Comparison of ENCODE assay signal across 28 cellular contexts in the genomic region with DNA sequence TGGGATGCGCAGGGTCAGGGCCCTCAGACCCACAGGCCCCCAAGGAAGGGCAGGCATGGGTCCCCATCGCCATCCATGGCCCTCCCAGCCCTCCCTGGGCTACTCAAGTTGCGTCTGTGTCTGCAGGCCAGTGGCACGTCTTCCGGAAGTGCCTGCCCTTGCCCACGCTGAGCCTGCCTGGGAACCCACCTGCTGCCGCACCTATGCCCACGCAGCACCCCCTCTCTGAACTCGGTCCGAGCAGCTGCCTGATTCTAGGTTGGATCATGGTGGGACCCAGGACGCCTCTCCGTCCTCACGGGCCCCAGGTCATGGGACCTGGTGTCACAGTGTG.
"Had no signal": no experiment of that assay in that cellular context is flagged by ENCODE, and none has a peak within 500 bp of the region (broad histone marks: within the 10 kb centered on the region; RNA-seq: fewer than 3 reads in every experiment).

No MANE protein-coding gene starts in this region.

- H3K36me3 ChIP-seq: brain microvascular endothelial cell had no signal

- H3K27ac ChIP-seq: brain microvascular endothelial cell, cardiac muscle cell, SK-N-MC, VCaP had no signal

- H3K27ac Mint-ChIP-seq: activated CD4-positive, alpha-beta memory T cell treated with anti-CD3 and anti-CD28 coated beads, Interleukin-2, amount 10 ng/mL, durations not matched to agents 7 days and 5 days; activated naive CD4-positive, alpha-beta T cell treated with anti-CD3 and anti-CD28 coated beads, Interleukin-2, amount 50 U/mL, for 72 hours; activated naive CD8-positive, alpha-beta T cell treated with anti-CD3 and anti-CD28 coated beads, Interleukin-2, amount 50 U/mL, for 24 hours had no signal

- H3K27me3 ChIP-seq: brain microvascular endothelial cell, cardiac muscle cell had no signal

- H3K27me3 Mint-ChIP-seq: activated CD4-positive, alpha-beta memory T cell treated with anti-CD3 and anti-CD28 coated beads, Interleukin-2, amount 10 ng/mL, durations not matched to agents 7 days and 5 days; activated naive CD8-positive, alpha-beta T cell treated with anti-CD3 and anti-CD28 coated beads, Interleukin-2, amount 50 U/mL, for 24 hours had no signal

- H3K9me3 Mint-ChIP-seq: activated CD4-positive, alpha-beta memory T cell treated with anti-CD3 and anti-CD28 coated beads, Interleukin-2, amount 10 ng/mL, durations not matched to agents 7 days and 5 days; activated naive CD4-positive, alpha-beta T cell treated with anti-CD3 and anti-CD28 coated beads, Interleukin-2, amount 50 U/mL, for 72 hours; activated naive CD8-positive, alpha-beta T cell treated with anti-CD3 and anti-CD28 coated beads, Interleukin-2, amount 50 U/mL, for 24 hours had no signal

- DNase-seq: activated CD4-positive, alpha-beta T cell treated with anti-CD3 and anti-CD28 coated beads, Interleukin-2, amount 50 U/mL, for 1 hour; activated CD4-positive, CD25-positive, alpha-beta regulatory T cell; activated CD8-positive, alpha-beta memory T cell treated with anti-CD3 and anti-CD28 coated beads, Interleukin-2, amount 50 U/mL, for 4 hours; activated naive CD4-positive, alpha-beta T cell treated with Interleukin-2 at 50 U/mL for 16 hours; activated naive CD8-positive, alpha-beta T cell treated with anti-CD3 and anti-CD28 coated beads, Interleukin-2, amount 50 U/mL, for 24 hours; activated T-cell treated with anti-CD3 and anti-CD28 coated beads, Interleukin-2, amount 50 U/mL, for 1 hour; amniotic stem cell; brain microvascular endothelial cell; IMR-90; Kasumi-1; KBM-7; NCI-H1105 treated with DMSO at 0.1 percent for 48 hours; NCI-H1436 treated with DMSO at 0.1 percent for 48 hours; NCI-H187; NCI-H2081; NCI-H2227 treated with DMSO at 0.1 percent for 48 hours; NCI-H526 treated with DMSO at 0.1 percent for 48 hours; NCI-H82; OCI-M1; RPMI8226; T-helper 1 cell had no signal

- ATAC-seq: activated naive CD4-positive, alpha-beta T cell treated with anti-CD3 and anti-CD28 coated beads, Interleukin-2, amount 50 U/mL, for 72 hours; activated naive CD8-positive, alpha-beta T cell treated with anti-CD3 and anti-CD28 coated beads, Interleukin-2, amount 50 U/mL, for 24 hours; Panc1; Right ventricle myocardium inferior had no signal

- H3K4me3 Mint-ChIP-seq: activated CD4-positive, alpha-beta memory T cell treated with anti-CD3 and anti-CD28 coated beads, Interleukin-2, amount 10 ng/mL, durations not matched to agents 7 days and 5 days; activated naive CD8-positive, alpha-beta T cell treated with anti-CD3 and anti-CD28 coated beads, Interleukin-2, amount 50 U/mL, for 24 hours had no signal

- H3K4me1 Mint-ChIP-seq: activated CD4-positive, alpha-beta memory T cell treated with anti-CD3 and anti-CD28 coated beads, Interleukin-2, amount 10 ng/mL, durations not matched to agents 7 days and 5 days; activated naive CD8-positive, alpha-beta T cell treated with anti-CD3 and anti-CD28 coated beads, Interleukin-2, amount 50 U/mL, for 24 hours had no signal

- H3K4me3 ChIP-seq: cardiac muscle cell, SK-N-MC had no signal

- H3K36me3 Mint-ChIP-seq: activated naive CD4-positive, alpha-beta T cell treated with anti-CD3 and anti-CD28 coated beads, Interleukin-2, amount 50 U/mL, for 72 hours had no signal
